Comparison of ENCODE assay signal across 14 cellular contexts in the genomic region with DNA sequence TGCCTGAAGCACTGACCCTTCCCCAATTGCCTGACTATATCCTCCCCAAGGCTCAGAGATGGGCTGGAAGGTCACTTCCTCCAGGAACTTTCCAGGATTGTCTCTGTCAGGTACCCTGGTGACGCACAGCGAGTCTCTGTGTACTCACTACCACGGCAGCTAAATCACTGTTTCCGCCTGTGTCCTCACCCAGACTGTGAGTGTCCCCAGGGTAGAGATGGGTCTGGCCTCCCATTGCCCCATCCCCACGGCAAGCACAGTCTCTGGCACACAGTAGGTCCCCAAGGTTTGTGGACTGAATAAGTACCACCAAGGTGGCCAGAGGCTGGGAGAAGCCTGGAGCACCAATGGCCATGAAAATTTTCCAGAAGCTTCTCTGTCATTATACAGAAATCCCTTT.
DNase-seq lines count a peak whose midpoint lies in the region; ATAC-seq, FAIRE-seq and TF ChIP-seq lines count a peak whose summit lies in the region.
"Had no signal": no experiment of that assay in that cellular context is flagged by ENCODE, and none has a peak within 500 bp of the region (broad histone marks: within the 10 kb centered on the region; RNA-seq: fewer than 3 reads in every experiment).

No MANE protein-coding gene starts in this region.

- WGBS in K562 (ENCODE audit: insufficient coverage, low coverage, missing lambda C conversion rate) = 15% methylated on average over 5 of the region's 5 CpGs
- WGBS in body of pancreas, 2 donors = 74 to 81% methylated on average over 5 of the region's 5 CpGs

- peaks cover 64 to 79% (median 70%) of the 10 kb centered on the region in 3 donors for H3K4me1 Mint-ChIP-seq in CD8-positive, alpha-beta memory T cell
- H3K4me1 Mint-ChIP-seq in IgD-negative memory B cell = peaks cover 35 to 49% (median 39%) of the 10 kb centered on the region in 3 donors

- H3K27me3 ChIP-seq in CD8-positive, alpha-beta memory T cell (ENCODE audit: insufficient read depth, low read length, poor library complexity, severe bottlenecking) = no peaks in the 10 kb centered on the region
- H3K27me3 ChIP-seq in K562 (ENCODE audit: control insufficient read depth in 2 of 2, insufficient read depth in 2 of 2, low read length in 2 of 2) (peaks cover 21 to 42% of the 10 kb centered on the region in 2 experiments; a peak in 4 of 5 replicates), neutrophil (peaks cover 8% of the 10 kb centered on the region), body of pancreas (no peaks in the 10 kb centered on the region)

- H3K9me1 ChIP-seq in K562 (ENCODE audit: control insufficient read depth, insufficient read depth, low read length) = no peaks in the 10 kb centered on the region

- no peaks in the 10 kb centered on the region for H3K36me3 Mint-ChIP-seq in CD8-positive, alpha-beta memory T cell
- H3K36me3 Mint-ChIP-seq in IgD-negative memory B cell = no peaks in the 10 kb centered on the region
- H3K36me3 Mint-ChIP-seq: brain had no signal

- H3K9ac ChIP-seq in K562 (ENCODE audit: insufficient read depth in 1 of 2, low read depth in 2 of 2, low read length in 2 of 2) = no peak overlapping the region

- no peaks in the 10 kb centered on the region for H3K9me3 Mint-ChIP-seq in CD8-positive, alpha-beta memory T cell
- H3K9me3 Mint-ChIP-seq in IgD-negative memory B cell = no peaks in the 10 kb centered on the region
- H3K9me3 Mint-ChIP-seq: nephron progenitor cell had no signal

- H3K9me3 ChIP-seq in CD8-positive, alpha-beta memory T cell (ENCODE audit: low read length) = no peaks in the 10 kb centered on the region
- H3K9me3 ChIP-seq in K562 (replicated peaks; ENCODE audit: control insufficient read depth, insufficient read depth, low read depth, low read length) (no peaks in the 10 kb centered on the region), neutrophil (no peaks in the 10 kb centered on the region), body of pancreas (no peaks in the 10 kb centered on the region)
- H3K9me3 ChIP-seq: tibial nerve had no signal

- no peaks in the 10 kb centered on the region for H3K36me3 ChIP-seq in CD8-positive, alpha-beta memory T cell (ENCODE audit: insufficient read depth, low read length)
- no peaks in the 10 kb centered on the region for H3K36me3 ChIP-seq in K562 (ENCODE audit: control insufficient read depth, insufficient read depth, low read length)
- H3K36me3 ChIP-seq in neutrophil = no peaks in the 10 kb centered on the region
- H3K36me3 ChIP-seq in body of pancreas (replicated peaks in 1 of 2; ENCODE audit: insufficient read depth in 1 of 2, low read depth in 2 of 2) = no peaks in the 10 kb centered on the region
- H3K36me3 ChIP-seq: tibial nerve had no signal

- no peak for TF ChIP-seq RAD21 in K562 (CRISPR knock-in tag; conservative IDR thresholded peaks at IDR 0.05 in 1 of 2, IDR thresholded peaks at IDR 0.05 in 1 of 2)

- H3K79me2 ChIP-seq in K562 (ENCODE audit: control insufficient read depth, insufficient read depth, low read length) = no peaks in the 10 kb centered on the region

- no peak for TF ChIP-seq POLR2A in K562 (conservative IDR thresholded peaks at IDR 0.05)
- TF ChIP-seq POLR2A in body of pancreas (IDR thresholded peaks at IDR 0.05) = no peak

- no peak for DNase-seq in CD8-positive, alpha-beta memory T cell
- no peak for DNase-seq in K562 (ENCODE audit: extremely low read depth in 1 of 4, low spot score in 3 of 4)
- no peak for DNase-seq in body of pancreas
- DNase-seq in cerebellar cortex (ENCODE audit: low spot score) = no peak
- DNase-seq: activated CD8-positive, alpha-beta memory T cell treated with anti-CD3 and anti-CD28 coated beads, Interleukin-2, amount 50 U/mL, for 4 hours; NCI-H1092 treated with DMSO at 0.1 percent for 48 hours; NCI-H2227 treated with DMSO at 0.1 percent for 48 hours; nephron progenitor cell had no signal

- FAIRE-seq in K562 (lab: Jason Lieb, UNC) = no peak
- FAIRE-seq: endometrium had no signal

- TF ChIP-seq CTCF in K562 (IDR thresholded peaks at IDR 0.05 in 2 of 3, conservative IDR thresholded peaks at IDR 0.05 in 1 of 3; ENCODE audit: insufficient read depth in 2 of 3, low read depth in 1 of 3, low read length in 3 of 3) (no peak), neutrophil (IDR thresholded peaks at IDR 0.05) (no peak), body of pancreas (IDR thresholded peaks at IDR 0.05) (no peak)

- intact Hi-C loops in K562 (cut with micrococcal nuclease) = no loop called here
- intact Hi-C loops in body of pancreas (cut with DNase I) = no loop called here

- no peak for TF ChIP-seq EP300 in K562 (IDR thresholded peaks at IDR 0.05; ENCODE audit: low read length)

- H3K27ac Mint-ChIP-seq in CD8-positive, alpha-beta memory T cell = peak overlapping the region; percentile 89 to 100 (median 98)
- H3K27ac Mint-ChIP-seq in IgD-negative memory B cell = peak overlapping the region; percentile 90 to 97 (median 97)
- H3K27ac Mint-ChIP-seq: nephron progenitor cell had no signal

- in situ Hi-C loops in K562 (cut with MboI) = no loop called here

- no peak overlapping the region for H3K4me3 ChIP-seq in CD8-positive, alpha-beta memory T cell (ENCODE audit: low read length)
- H3K4me3 ChIP-seq in K562 (no peak overlapping the region), neutrophil (ENCODE audit: low read depth in 1 of 2, low read length in 1 of 2) (no peak overlapping the region), body of pancreas (no peak overlapping the region)
- H3K4me3 ChIP-seq: tibial nerve had no signal

- BruUV-seq in K562 (replicated peaks; lab: Mats Ljungman, UMichigan) = no TSS peak

- H3K4me1 ChIP-seq in CD8-positive, alpha-beta memory T cell (ENCODE audit: insufficient read depth, low read length) = peaks cover 75% of the 10 kb centered on the region
- H3K4me1 ChIP-seq in K562 (replicated peaks in 1 of 2; ENCODE audit: control insufficient read depth in 2 of 2, insufficient read depth in 2 of 2, low read length in 2 of 2) = peaks cover 14 to 18% of the 10 kb centered on the region in 2 experiments; a peak in 3 of 5 replicates
- peaks cover 38 to 42% of the 10 kb centered on the region in 2 experiments for H3K4me1 ChIP-seq in neutrophil (ENCODE audit: control insufficient read depth in 1 of 2, insufficient read depth in 1 of 2, low read depth in 1 of 2, low read length in 1 of 2)
- H3K4me1 ChIP-seq in body of pancreas = no peaks in the 10 kb centered on the region

- peak overlapping the region in 5 of 7 donors; percentile 12 to 75 (median 54) for H3K4me3 Mint-ChIP-seq in CD8-positive, alpha-beta memory T cell
- peak overlapping the region in 3 of 4 donors; percentile 23 to 49 (median 33) for H3K4me3 Mint-ChIP-seq in IgD-negative memory B cell
- H3K4me3 Mint-ChIP-seq: nephron progenitor cell had no signal

- H3K27me3 Mint-ChIP-seq in CD8-positive, alpha-beta memory T cell = no peaks in the 10 kb centered on the region
- H3K27me3 Mint-ChIP-seq in IgD-negative memory B cell = no peaks in the 10 kb centered on the region

- H2AFZ ChIP-seq in K562 (ENCODE audit: low read depth, low read length) = no peak overlapping the region

- H3K27ac ChIP-seq in CD8-positive, alpha-beta memory T cell (ENCODE audit: low read depth, low read length) = no peak overlapping the region
- H3K27ac ChIP-seq in K562 (ENCODE audit: extremely low read depth, low read depth, low read length) (no peak overlapping the region), neutrophil (peak overlapping the region; percentile 76), body of pancreas (no peak overlapping the region)

- no peak overlapping the region for H3K4me2 ChIP-seq in K562 (ENCODE audit: insufficient read depth, low read length)

- POLR2A ChIA-PET in CD8-positive, alpha-beta memory T cell (lab: Charles Lee) = interaction anchor here (1.9 to 2.3 kb wide), 5 partner anchors 9 to 111 kb away, joined by 6 to 32 read pairs (median 16); a partner anchor contains a TSS
- POLR2A ChIA-PET in K562 (lab: Yijun Ruan, JAX) = interaction anchor here (0.6 to 1.8 kb wide), 4 partner anchors 9 to 547 kb away, joined by 3 to 5 read pairs (median 4); no protein-coding TSS in a partner anchor

- CTCF ChIA-PET in CD8-positive, alpha-beta memory T cell (lab: Charles Lee) = interaction anchor here (0.7 to 3.0 kb wide), 8 partner anchors 8 to 125 kb away, joined by 3 to 47 read pairs (median 4); no protein-coding TSS in a partner anchor
- CTCF ChIA-PET in K562 (lab: Yijun Ruan, JAX; ENCODE audit: low intra/inter-chr PET ratio) = no interaction called here

- ATAC-seq in K562 (no peak), body of pancreas (no peak), GM21619 (IDR thresholded peaks at IDR 0.05; ENCODE audit: unreplicated experiment) (no peak)

- no peaks in the 10 kb centered on the region; the same call in 1 of the 2 replicates for H4K20me1 ChIP-seq in K562 (replicated peaks; ENCODE audit: control insufficient read depth, insufficient read depth, low read length)

TF ChIP-seq in K562, 482 proteins besides CTCF, POLR2A, EP300 and RAD21 (continues in another document):
- TF ChIP-seq, protein P1, sequence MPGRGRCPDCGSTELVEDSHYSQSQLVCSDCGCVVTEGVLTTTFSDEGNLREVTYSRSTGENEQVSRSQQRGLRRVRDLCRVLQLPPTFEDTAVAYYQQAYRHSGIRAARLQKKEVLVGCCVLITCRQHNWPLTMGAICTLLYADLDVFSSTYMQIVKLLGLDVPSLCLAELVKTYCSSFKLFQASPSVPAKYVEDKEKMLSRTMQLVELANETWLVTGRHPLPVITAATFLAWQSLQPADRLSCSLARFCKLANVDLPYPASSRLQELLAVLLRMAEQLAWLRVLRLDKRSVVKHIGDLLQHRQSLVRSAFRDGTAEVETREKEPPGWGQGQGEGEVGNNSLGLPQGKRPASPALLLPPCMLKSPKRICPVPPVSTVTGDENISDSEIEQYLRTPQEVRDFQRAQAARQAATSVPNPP (IDR thresholded peaks at IDR 0.05; ENCODE audit: borderline replicate concordance, insufficient read depth, insufficient read length) = no peak
- no peak for TF ChIP-seq MAFF (IDR thresholded peaks at IDR 0.05; ENCODE audit: low read length)
- TF ChIP-seq, protein P2, sequence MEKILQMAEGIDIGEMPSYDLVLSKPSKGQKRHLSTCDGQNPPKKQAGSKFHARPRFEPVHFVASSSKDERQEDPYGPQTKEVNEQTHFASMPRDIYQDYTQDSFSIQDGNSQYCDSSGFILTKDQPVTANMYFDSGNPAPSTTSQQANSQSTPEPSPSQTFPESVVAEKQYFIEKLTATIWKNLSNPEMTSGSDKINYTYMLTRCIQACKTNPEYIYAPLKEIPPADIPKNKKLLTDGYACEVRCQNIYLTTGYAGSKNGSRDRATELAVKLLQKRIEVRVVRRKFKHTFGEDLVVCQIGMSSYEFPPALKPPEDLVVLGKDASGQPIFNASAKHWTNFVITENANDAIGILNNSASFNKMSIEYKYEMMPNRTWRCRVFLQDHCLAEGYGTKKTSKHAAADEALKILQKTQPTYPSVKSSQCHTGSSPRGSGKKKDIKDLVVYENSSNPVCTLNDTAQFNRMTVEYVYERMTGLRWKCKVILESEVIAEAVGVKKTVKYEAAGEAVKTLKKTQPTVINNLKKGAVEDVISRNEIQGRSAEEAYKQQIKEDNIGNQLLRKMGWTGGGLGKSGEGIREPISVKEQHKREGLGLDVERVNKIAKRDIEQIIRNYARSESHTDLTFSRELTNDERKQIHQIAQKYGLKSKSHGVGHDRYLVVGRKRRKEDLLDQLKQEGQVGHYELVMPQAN (IDR thresholded peaks at IDR 0.05; ENCODE audit: borderline replicate concordance) = no peak
